In the genomic region with DNA sequence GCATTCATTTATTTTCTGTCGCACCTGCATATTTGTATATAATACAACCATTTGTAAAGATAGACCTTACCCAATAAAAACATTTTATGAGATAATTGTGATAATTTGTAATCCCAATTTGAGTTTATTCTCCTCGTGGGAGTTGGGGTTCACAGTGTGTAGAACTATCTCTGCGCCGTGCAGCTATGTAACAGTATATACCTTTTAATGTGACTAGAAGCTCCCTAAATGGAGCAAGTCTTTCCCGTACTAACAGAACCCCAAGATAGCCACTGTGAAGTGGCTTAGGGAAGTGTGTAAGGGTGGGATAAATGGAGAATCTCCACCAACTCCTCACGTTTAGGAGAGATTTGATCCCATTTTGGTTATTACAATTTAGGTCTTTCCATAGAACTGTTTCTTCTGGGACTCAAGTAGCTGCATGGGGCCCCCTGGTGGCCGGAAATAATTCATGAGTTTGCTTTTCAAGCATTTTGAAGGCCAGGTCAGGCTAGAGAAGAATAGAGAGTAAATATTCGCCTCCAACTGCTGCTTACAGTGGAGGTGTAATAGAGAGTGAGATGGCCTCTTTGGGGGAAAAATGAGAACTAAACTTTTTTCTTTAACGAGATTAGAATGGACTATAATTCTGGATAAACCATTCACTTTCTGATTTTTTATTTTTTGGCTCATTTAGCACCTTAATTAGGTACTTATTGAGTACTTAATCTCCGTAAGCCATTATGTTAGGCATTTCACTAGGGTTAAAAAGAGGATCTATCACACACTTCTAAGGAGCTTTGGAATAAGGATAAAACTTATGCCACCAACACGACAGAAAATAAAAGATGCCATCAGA, we compare ENCODE assay signal across 8 cellular contexts. TPM values are rescaled to one million over a fixed set of nuclear protein-coding genes. Genes with fewer than 3 reads are reported as not detected.
A peak's percentile ranks its signal among the peaks of the same experiment; 100 is the strongest.
DNase-seq lines count a peak whose midpoint lies in the region; ATAC-seq and TF ChIP-seq lines count a peak whose summit lies in the region.

No MANE protein-coding gene starts in this region.

- H3K36me3 Mint-ChIP-seq in MCF 10A (ENCODE audit: insufficient read depth, unreplicated experiment), result peaks cover 10% of the 10 kb centered on the region

- peak; percentile 62 for TF ChIP-seq CTCF in MCF 10A (IDR thresholded peaks at IDR 0.05; ENCODE audit: unreplicated experiment)

- no peak overlapping the region for H3K4me3 Mint-ChIP-seq in MCF 10A (ENCODE audit: unreplicated experiment)

- ATAC-seq in GM19035 (IDR thresholded peaks at IDR 0.05; ENCODE audit: unreplicated experiment), result peak; percentile 75
- no peak for ATAC-seq in GM19463 (IDR thresholded peaks at IDR 0.05; ENCODE audit: unreplicated experiment)

- POLR2A ChIA-PET in MCF 10A (lab: Yijun Ruan, JAX), result interaction anchor here (0.8 to 2.0 kb wide), 5 partner anchors 9 to 52 kb away, joined by 3 to 8 read pairs (median 5); no protein-coding TSS in a partner anchor

- no TSS peak for BruUV-seq in MCF 10A (replicated peaks; lab: Mats Ljungman, UMichigan)

- CTCF ChIA-PET in MCF 10A (lab: Yijun Ruan, JAX), result interaction anchor here (0.6 to 10.1 kb wide), 48 partner anchors 8 to 818 kb away, joined by 3 to 112 read pairs (median 4); partner anchors contain the start of gene PCTP

- peak; percentile 29 for DNase-seq in AG08396 (ENCODE audit: low spot score)
- peak; percentile 33 to 57 for DNase-seq in NCI-H1930 (lab: John Stamatoyannopoulos, UW)
- peak; percentile 54 for DNase-seq in UCSD-AML1 (lab: John Stamatoyannopoulos, UW; ENCODE audit: unreplicated experiment)
- DNase-seq in MCF 10A (ENCODE audit: unreplicated experiment), result peak; percentile 80
- peak; percentile 91 for DNase-seq in islet precursor cell
- DNase-seq in stimulated activated CD4-positive, alpha-beta T cell treated with anti-CD3 and anti-CD28 coated beads, Interleukin-15, amount 100 ng/mL, for 48 hours (ENCODE audit: low read depth in 2 of 2), result peak; percentile 26 to 49

- H3K4me1 Mint-ChIP-seq in MCF 10A (ENCODE audit: insufficient read depth, unreplicated experiment), result peaks cover 10% of the 10 kb centered on the region

- no peak overlapping the region for H3K27ac Mint-ChIP-seq in MCF 10A (ENCODE audit: low read depth, unreplicated experiment)

- H3K9me3 Mint-ChIP-seq in MCF 10A (ENCODE audit: unreplicated experiment), result no peaks in the 10 kb centered on the region

- intact Hi-C loops in MCF 10A (cut with micrococcal nuclease), result loop anchor here (1.0 to 2.0 kb wide), 3 partner anchors 52 to 191 kb away; no protein-coding TSS in a partner anchor

- no peaks in the 10 kb centered on the region for H3K27me3 Mint-ChIP-seq in MCF 10A (ENCODE audit: insufficient read depth, unreplicated experiment)

RNA-seq across cellular contexts. Expression of gene TMEM100, which starts 4.5 kb away (rescaled TPM):
- 1.1 and 1.7 TPM in 2 replicates for total RNA-seq in MCF 10A (2022)

RNA-seq across cellular contexts. Expression of gene PCTP, which starts 32.7 kb away (rescaled TPM):
- 10.2 and 11.9 TPM in 2 replicates for total RNA-seq in MCF 10A (2022)

Comparison
In these comparisons a context has a peak if more than half of its experiments do, and no peak if none do; other contexts are left out.
1. DNase-seq: peak in every context shown above with its lines; median percentile 91 in islet precursor cell; 80 in MCF 10A; 54 in UCSD-AML1; 45 in NCI-H1930; 38 in stimulated activated CD4-positive, alpha-beta T cell treated with anti-CD3 and anti-CD28 coated beads, Interleukin-15, amount 100 ng/mL, for 48 hours; 29 in AG08396.